In the genomic region with DNA sequence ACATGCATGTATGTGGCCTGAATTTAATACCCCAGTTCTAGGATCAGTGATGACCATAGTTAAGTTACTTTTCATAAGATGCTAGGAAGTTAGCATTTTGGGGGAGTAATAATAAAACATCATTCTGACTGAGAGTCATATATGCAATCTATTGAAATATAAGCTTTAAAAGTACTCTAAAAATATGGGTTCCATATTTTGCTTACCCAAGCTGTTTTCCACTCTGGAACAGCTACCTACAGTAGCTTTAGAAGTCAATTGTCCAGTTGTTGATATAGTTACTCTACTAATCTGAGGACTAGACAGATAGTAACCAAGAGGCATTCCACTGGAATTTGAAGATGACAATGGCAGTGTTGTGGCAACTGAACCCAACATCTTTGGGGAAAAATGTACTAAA, we compare ENCODE assay signal across 28 cellular contexts. TPM values are rescaled to one million over a fixed set of nuclear protein-coding genes. Genes with fewer than 3 reads are reported as not detected.
DNase-seq lines count a peak whose midpoint lies in the region; ATAC-seq, FAIRE-seq and TF ChIP-seq lines count a peak whose summit lies in the region.
"Had no signal": no experiment of that assay in that cellular context is flagged by ENCODE, and none has a peak within 500 bp of the region (broad histone marks: within the 10 kb centered on the region; RNA-seq: fewer than 3 reads in every experiment).

No MANE protein-coding gene starts in this region.

- H2AFZ ChIP-seq in HepG2 (ENCODE audit: low read length): no peak overlapping the region
- no peak overlapping the region for H2AFZ ChIP-seq in IMR-90 (replicated peaks; ENCODE audit: low read length, poor library complexity)

- intact Hi-C loops in HepG2 (cut with micrococcal nuclease; ENCODE audit: unreplicated experiment): no loop called here
- intact Hi-C loops in right lobe of liver (cut with DNase I): no loop called here
- intact Hi-C loops in IMR-90 (cut with micrococcal nuclease): no loop called here

- H3K18ac ChIP-seq in IMR-90 (ENCODE audit: low read depth, low read length): no peak overlapping the region

- BruUV-seq in HepG2 (replicated peaks; lab: Mats Ljungman, UMichigan) (no TSS peak), IMR-90 (replicated peaks; lab: Mats Ljungman, UMichigan) (no TSS peak)

- no peak overlapping the region for H2AK5ac ChIP-seq in IMR-90 (ENCODE audit: low read depth, low read length)

- POLR2A ChIA-PET in HepG2 (lab: Yijun Ruan, JAX): no interaction called here
- POLR2A ChIA-PET in IMR-90 (lab: Charles Lee; ENCODE audit: unreplicated experiment): no interaction called here

- CTCF ChIA-PET in HepG2 (lab: Yijun Ruan, JAX; ENCODE audit: low intra/inter-chr PET ratio, low total read pairs) (no interaction called here), IMR-90 (lab: Yijun Ruan, JAX) (no interaction called here)

- no peak overlapping the region for H2BK5ac ChIP-seq in IMR-90 (ENCODE audit: low read depth, low read length, poor library complexity, severe bottlenecking)

- H3K4me3 ChIP-seq in HepG2 (replicated peaks in 1 of 3; ENCODE audit: insufficient read depth in 1 of 3, low read depth in 2 of 3, low read length in 3 of 3): no peak overlapping the region
- no peak overlapping the region for H3K4me3 ChIP-seq in right lobe of liver
- no peak overlapping the region for H3K4me3 ChIP-seq in IMR-90 (ENCODE audit: insufficient read depth, low read depth, low read length)
- H3K4me3 ChIP-seq: BLaER1, GM12878 had no signal

- TF ChIP-seq CTCF in HepG2 (CRISPR knock-in tag; IDR thresholded peaks at IDR 0.05) (no peak), right lobe of liver (IDR thresholded peaks at IDR 0.05) (no peak), IMR-90 (conservative IDR thresholded peaks at IDR 0.05; ENCODE audit: low read depth, low read length) (no peak)

- no peak overlapping the region for H4K8ac ChIP-seq in IMR-90 (ENCODE audit: low read depth in 2 of 2, low read length in 2 of 2)

- no peaks in the 10 kb centered on the region for H3K9me1 ChIP-seq in IMR-90 (ENCODE audit: insufficient read depth, low read length)

- no peak overlapping the region for H3K23ac ChIP-seq in IMR-90 (ENCODE audit: low read depth, low read length)

- H2BK20ac ChIP-seq in IMR-90 (ENCODE audit: low read depth, low read length): no peak overlapping the region

- in situ Hi-C loops in HepG2 (cut with HindIII; ENCODE audit: extremely low pct_ligation_motif_present, low pct_unique_long_range_greater_than_20kb): no loop called here
- in situ Hi-C loops in IMR-90 (cut with MboI; ENCODE audit: low sequenced_read_pairs): no loop called here

- H3K9me3 ChIP-seq in HepG2 (ENCODE audit: low read length) (no peaks in the 10 kb centered on the region), right lobe of liver (no peaks in the 10 kb centered on the region), IMR-90 (ENCODE audit: control insufficient read depth, insufficient read depth, low read length) (no peaks in the 10 kb centered on the region)
- H3K9me3 ChIP-seq: BE2C, BLaER1 had no signal

- TF ChIP-seq POLR2A in HepG2 (IDR thresholded peaks at IDR 0.05; ENCODE audit: insufficient read depth in 1 of 2, low read depth in 2 of 2, low read length in 2 of 2): no peak
- no peak for TF ChIP-seq POLR2A in right lobe of liver (IDR thresholded peaks at IDR 0.05)
- TF ChIP-seq POLR2A in IMR-90 (IDR thresholded peaks at IDR 0.05; ENCODE audit: low read depth, low read length): no peak

- no peak for DNase-seq in HepG2 (ENCODE audit: low spot score)
- no peak for DNase-seq in right lobe of liver
- DNase-seq in IMR-90: no peak
- DNase-seq in cerebellar nuclear complex (lab: John Stamatoyannopoulos, UW): no peak
- DNase-seq in glomerular visceral epithelial cell (ENCODE audit: extremely low spot score): no peak
- DNase-seq: ACHN; BE2C; C1 segment of cervical spinal cord; CD4-positive, alpha-beta memory T cell; CD4-positive, CD25-positive, alpha-beta regulatory T cell; CD8-positive, alpha-beta memory T cell; COR-L47; DMS 273 treated with DMSO at 0.1 percent for 48 hours; DMS153; DMS53; DMS79; DND-41; EL; GDM1 had no signal

- no peak overlapping the region for H2BK120ac ChIP-seq in IMR-90 (ENCODE audit: low read depth, low read length)

- H3K27ac ChIP-seq in HepG2 (ENCODE audit: extremely low read length, insufficient read depth, low read length) (no peak overlapping the region), right lobe of liver (no peak overlapping the region), IMR-90 (ENCODE audit: insufficient read depth, low read length) (no peak overlapping the region)
- H3K27ac ChIP-seq: 22Rv1, BLaER1 had no signal

- no peak overlapping the region for H3K14ac ChIP-seq in IMR-90 (replicated peaks; ENCODE audit: low read depth, low read length)

- no peak overlapping the region for H4K5ac ChIP-seq in IMR-90 (ENCODE audit: low read depth, low read length)

- H3K4me1 ChIP-seq in HepG2 (ENCODE audit: insufficient read depth, low read length): no peaks in the 10 kb centered on the region
- no peaks in the 10 kb centered on the region for H3K4me1 ChIP-seq in right lobe of liver
- peaks cover 6% of the 10 kb centered on the region for H3K4me1 ChIP-seq in IMR-90 (ENCODE audit: control insufficient read depth, insufficient read depth, low read length)
- H3K4me1 ChIP-seq: BE2C, BLaER1 had no signal

- H3K9ac ChIP-seq in HepG2 (ENCODE audit: insufficient read depth, low read depth, low read length) (no peak overlapping the region), IMR-90 (ENCODE audit: low read depth, low read length) (no peak overlapping the region)
- H3K9ac ChIP-seq: BLaER1 had no signal

- H3K4me2 ChIP-seq in HepG2 (ENCODE audit: low read depth, low read length): no peak overlapping the region
- H3K4me2 ChIP-seq in IMR-90 (ENCODE audit: low read depth, low read length): no peak overlapping the region
- H3K4me2 ChIP-seq: BLaER1 had no signal

- H4K91ac ChIP-seq in IMR-90 (ENCODE audit: insufficient read depth, low read depth, low read length): no peak overlapping the region

- dilution Hi-C loops in IMR-90 (cut with HindIII; ENCODE audit: low sequenced_read_pairs, unreplicated experiment): no loop called here

- no peaks in the 10 kb centered on the region for H3K79me1 ChIP-seq in IMR-90 (ENCODE audit: low read depth in 1 of 2, low read length in 2 of 2)

- no peak overlapping the region; the same call in 2 of the 3 replicates for H2BK15ac ChIP-seq in IMR-90 (ENCODE audit: low read depth, low read length)

- FAIRE-seq in HepG2 (lab: Jason Lieb, UNC): no peak
- FAIRE-seq: GM12878, GM12892, GM18507 had no signal

- H3K27me3 ChIP-seq in HepG2 (ENCODE audit: control insufficient read depth in 1 of 2, insufficient read depth in 2 of 2, low read length in 2 of 2): no peaks in the 10 kb centered on the region; a peak in 1 of 5 replicates
- no peaks in the 10 kb centered on the region for H3K27me3 ChIP-seq in right lobe of liver
- no peaks in the 10 kb centered on the region for H3K27me3 ChIP-seq in IMR-90 (ENCODE audit: control insufficient read depth, insufficient read depth, low read length)
- H3K27me3 ChIP-seq: BE2C, BLaER1 had no signal

- TF ChIP-seq EP300 in HepG2 (IDR thresholded peaks at IDR 0.05; ENCODE audit: low read depth in 2 of 2, low read length in 2 of 2) (no peak), HepG2 (CRISPR knock-in tag; IDR thresholded peaks at IDR 0.05; ENCODE audit: borderline replicate concordance) (no peak)

- no peaks in the 10 kb centered on the region for H3K36me3 ChIP-seq in HepG2 (replicated peaks in 1 of 2; ENCODE audit: control insufficient read depth in 1 of 2, insufficient read depth in 2 of 2, low read length in 2 of 2)
- no peaks in the 10 kb centered on the region for H3K36me3 ChIP-seq in right lobe of liver
- H3K36me3 ChIP-seq in IMR-90 (ENCODE audit: control insufficient read depth, insufficient read depth, low read length): no peaks in the 10 kb centered on the region
- H3K36me3 ChIP-seq: BE2C, BLaER1 had no signal

- TF ChIP-seq RAD21 in HepG2 (CRISPR knock-in tag; IDR thresholded peaks at IDR 0.05) (no peak), IMR-90 (IDR thresholded peaks at IDR 0.05; ENCODE audit: low read length) (no peak)

- no peak overlapping the region for H3K4ac ChIP-seq in IMR-90 (ENCODE audit: low read depth, low read length)

- H3K79me2 ChIP-seq in HepG2 (ENCODE audit: insufficient read depth, low read length): no peaks in the 10 kb centered on the region

- ATAC-seq in HepG2: no peak
- no peak for ATAC-seq in right lobe of liver
- no peak for ATAC-seq in IMR-90 (ENCODE audit: low read depth)
- ATAC-seq: GM12878 had no signal

- no peak overlapping the region for H2AK9ac ChIP-seq in IMR-90 (replicated peaks; ENCODE audit: low read depth, low read length, poor library complexity)

- no peaks in the 10 kb centered on the region for H4K20me1 ChIP-seq in HepG2 (ENCODE audit: insufficient read depth, low read length)
- no peaks in the 10 kb centered on the region for H4K20me1 ChIP-seq in IMR-90 (ENCODE audit: insufficient read depth, low read length)
- H4K20me1 ChIP-seq: BLaER1 had no signal

- no peak overlapping the region for H3K56ac ChIP-seq in IMR-90 (ENCODE audit: extremely low read depth, insufficient read depth, low read length)

RNA-seq across cellular contexts. Expression of gene LMNTD1, which starts 4.0 kb away (rescaled TPM):
- not detected in 2 replicates for total RNA-seq in HepG2 (2016; rRNA removed; fragmentation: Illumina TruSeq; extraction: Trizol)
- not detected in 2 replicates for total RNA-seq in HepG2 (2016; cell fraction: cytosol; rRNA removed; fragmentation: Illumina TruSeq; extraction: Trizol; ENCODE audit: low read depth)
- total RNA-seq in HepG2 (2016; cell fraction: insoluble cytoplasmic fraction; rRNA removed; fragmentation: Illumina TruSeq; extraction: Trizol): not detected in 2 replicates
- not detected in 2 replicates for total RNA-seq in HepG2 (2016; cell fraction: membrane; rRNA removed; fragmentation: Illumina TruSeq; extraction: Trizol)
- total RNA-seq in HepG2 (2016; cell fraction: nucleus; rRNA removed; fragmentation: Illumina TruSeq; extraction: Trizol): not detected in 2 replicates
- not detected in 2 replicates for polyA plus RNA-seq in HepG2 (2011; rRNA removed)
- not detected in 2 replicates for polyA plus RNA-seq in HepG2 (2011; cell fraction: cytosol; rRNA removed)
- not detected in 2 replicates for polyA plus RNA-seq in HepG2 (2011; cell fraction: nucleus; rRNA removed)
- not detected in 2 replicates for polyA plus RNA-seq in HepG2 (2012)
- polyA plus RNA-seq in HepG2 (2016; cell fraction: cytosol; fragmentation: Illumina TruSeq; extraction: Trizol; ENCODE audit: low read depth): not detected in 2 replicates
- not detected in 2 replicates for polyA plus RNA-seq in HepG2 (2016; cell fraction: insoluble cytoplasmic fraction; fragmentation: Illumina TruSeq; extraction: Trizol; ENCODE audit: low read depth)
- polyA plus RNA-seq in HepG2 (2016; cell fraction: membrane; fragmentation: Illumina TruSeq; extraction: Trizol; ENCODE audit: low read depth): not detected in 2 replicates
- not detected in 2 replicates for polyA plus RNA-seq in HepG2 (2016; cell fraction: nucleus; fragmentation: Illumina TruSeq; extraction: Trizol; ENCODE audit: insufficient read depth, low read depth)
- 1.1 TPM in 1 of 2 replicates, not detected in the other for polyA minus RNA-seq in HepG2 (2011; rRNA and poly(A)+ RNA removed; ENCODE audit: low replicate concordance)
- polyA minus RNA-seq in HepG2 (2011; cell fraction: cytosol; rRNA and poly(A)+ RNA removed): not detected in 2 replicates
- polyA minus RNA-seq in HepG2 (2011; cell fraction: nucleus; rRNA and poly(A)+ RNA removed): not detected in 2 replicates
- not detected for total RNA-seq in right lobe of liver
- 4.3 and 4.7 TPM in 2 replicates for total RNA-seq in IMR-90 (2012; rRNA removed)
- polyA plus RNA-seq in IMR-90 (2012; rRNA removed): 1.3 and 1.5 TPM in 2 replicates
- 0.16 and 0.22 TPM in 2 replicates for polyA plus RNA-seq in IMR-90 (2012; cell fraction: cytosol; rRNA removed)
- polyA plus RNA-seq in IMR-90 (2012; cell fraction: nucleus; rRNA removed; ENCODE audit: low replicate concordance): 0.30 and 2.0 TPM in 2 replicates
- total RNA-seq: A172; A673; CD4-positive, alpha-beta memory T cell; CD4-positive, CD25-positive, alpha-beta regulatory T cell; CD8-positive, alpha-beta memory T cell; G401; GM12878 had no signal
- polyA plus RNA-seq: CD14-positive monocyte; CD4-positive, alpha-beta memory T cell; CD4-positive, CD25-positive, alpha-beta regulatory T cell; CD8-positive, alpha-beta memory T cell; GM12878 had no signal
